In genomic region chr12:98903875-98904274, GRCh38 we compare ENCODE assay signal across 24 cellular contexts.
DNase-seq lines count a peak whose midpoint lies in the region; ATAC-seq and FAIRE-seq lines count a peak whose summit lies in the region.
"Had no signal": no experiment of that assay in that cellular context is flagged by ENCODE, and none has a peak within 500 bp of the region (broad histone marks: within the 10 kb centered on the region; RNA-seq: fewer than 3 reads in every experiment).

No MANE protein-coding gene starts in this region.

- peak; percentile 60 for FAIRE-seq in frontal cortex (lab: Jason Lieb, UNC)
- FAIRE-seq: A204.1, GM12878, GM12892, GM18507 had no signal

- peak; percentile 65 for DNase-seq in NCI-H2171 treated with DMSO at 0.1 percent for 48 hours (lab: John Stamatoyannopoulos, UW)
- no peak for DNase-seq in NCI-H2171 (lab: John Stamatoyannopoulos, UW)
- no peak for DNase-seq in frontal cortex (ENCODE audit: low spot score in 2 of 2)
- DNase-seq: 8988T; ACHN; BE2C; C1 segment of cervical spinal cord; CD4-positive, alpha-beta memory T cell; CD4-positive, CD25-positive, alpha-beta regulatory T cell; CD8-positive, alpha-beta memory T cell; COR-L47; DMS 273 treated with DMSO at 0.1 percent for 48 hours; DMS153; DMS53; DMS79; DND-41; EL; GDM1 had no signal

- ATAC-seq in GM19351 (IDR thresholded peaks at IDR 0.05; ENCODE audit: unreplicated experiment) (no peak), HG03175 (IDR thresholded peaks at IDR 0.05; ENCODE audit: unreplicated experiment) (no peak)
- ATAC-seq: GM12878 had no signal
